11 cellular contexts compared by ENCODE assay signal in the genomic region with DNA sequence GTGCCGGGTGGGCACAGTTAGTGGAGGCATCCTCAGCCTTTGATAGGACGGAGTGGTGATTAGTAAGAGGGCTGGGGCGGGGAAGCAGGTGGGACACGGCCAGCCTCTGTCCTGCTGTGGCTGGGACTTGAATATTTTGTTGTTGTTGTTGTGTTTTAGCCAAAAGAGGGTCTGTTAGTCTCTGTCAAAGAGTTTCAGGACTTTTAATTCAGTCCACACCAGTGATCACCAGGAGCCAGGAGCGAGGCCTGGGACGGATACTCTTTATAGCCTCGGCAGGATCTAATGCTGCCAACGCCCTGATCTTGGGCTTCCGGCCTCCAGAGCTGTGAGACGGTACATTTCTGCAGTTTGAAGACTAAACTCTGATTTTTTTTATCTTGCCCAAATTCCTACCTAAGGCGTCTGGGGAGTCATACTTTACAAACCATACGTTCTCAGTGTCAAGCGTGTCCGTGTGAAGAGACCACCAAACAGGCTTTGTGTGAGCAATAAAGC. TPM values are rescaled to one million over a fixed set of nuclear protein-coding genes. Genes with fewer than 3 reads are reported as not detected.
DNase-seq lines count a peak whose midpoint lies in the region; ATAC-seq and TF ChIP-seq lines count a peak whose summit lies in the region.
"Had no signal": no experiment of that assay in that cellular context is flagged by ENCODE, and none has a peak within 500 bp of the region (broad histone marks: within the 10 kb centered on the region; RNA-seq: fewer than 3 reads in every experiment).

No MANE protein-coding gene starts in this region.

- H3K9me3 Mint-ChIP-seq in activated T-cell treated with anti-CD3 and anti-CD28 coated beads, Interleukin-2, amount 50 U/mL, for 24 hours = no peaks in the 10 kb centered on the region
- no peaks in the 10 kb centered on the region for H3K9me3 Mint-ChIP-seq in T-helper 2 cell treated with Interferon-gamma antibody and Interleukin-4, amounts not matched to agents 5 μg/mL and 100 μg/mL, for 36 hours
- H3K9me3 Mint-ChIP-seq in immature natural killer cell (no peaks in the 10 kb centered on the region), MCF 10A (ENCODE audit: unreplicated experiment) (no peaks in the 10 kb centered on the region)

- CTCF ChIA-PET in MCF 10A (lab: Yijun Ruan, JAX) = interaction anchor here (0.5 to 0.7 kb wide), 3 partner anchors 23 to 209 kb away, joined by 3 to 4 read pairs (median 3); no protein-coding TSS in a partner anchor

- H3K27ac Mint-ChIP-seq in activated T-cell treated with anti-CD3 and anti-CD28 coated beads, Interleukin-2, amount 50 U/mL, for 24 hours = peak overlapping the region; percentile 100
- peak overlapping the region; percentile 98 for H3K27ac Mint-ChIP-seq in T-helper 2 cell treated with Interferon-gamma antibody and Interleukin-4, amounts not matched to agents 5 μg/mL and 100 μg/mL, for 36 hours
- H3K27ac Mint-ChIP-seq in immature natural killer cell (peak overlapping the region in 5 of 6 donors; percentile 78 to 97 (median 91)), MCF 10A (ENCODE audit: low read depth, unreplicated experiment) (no peak overlapping the region)

- peaks cover 14% of the 10 kb centered on the region for H3K4me1 ChIP-seq in thymus (ENCODE audit: control insufficient read depth, insufficient read depth, low read length)

- H3K27me3 ChIP-seq in thymus (ENCODE audit: control insufficient read depth, insufficient read depth) = no peaks in the 10 kb centered on the region

- no peaks in the 10 kb centered on the region for H3K27me3 Mint-ChIP-seq in activated T-cell treated with anti-CD3 and anti-CD28 coated beads, Interleukin-2, amount 50 U/mL, for 24 hours
- no peaks in the 10 kb centered on the region for H3K27me3 Mint-ChIP-seq in T-helper 2 cell treated with Interferon-gamma antibody and Interleukin-4, amounts not matched to agents 5 μg/mL and 100 μg/mL, for 36 hours (ENCODE audit: low read depth)
- H3K27me3 Mint-ChIP-seq in immature natural killer cell (ENCODE audit: low read depth in 3 of 3) = peaks cover 5 to 18% (median 10%) of the 10 kb centered on the region in 3 donors
- no peaks in the 10 kb centered on the region for H3K27me3 Mint-ChIP-seq in MCF 10A (ENCODE audit: insufficient read depth, unreplicated experiment)

- no peak for TF ChIP-seq CTCF in MCF 10A (IDR thresholded peaks at IDR 0.05; ENCODE audit: unreplicated experiment)

- 92% methylated on average over 14 of the region's 14 CpGs for WGBS in thymus

- no peaks in the 10 kb centered on the region for H3K9me3 ChIP-seq in thymus (ENCODE audit: control insufficient read depth)

- peaks cover 82% of the 10 kb centered on the region for H3K4me1 Mint-ChIP-seq in activated T-cell treated with anti-CD3 and anti-CD28 coated beads, Interleukin-2, amount 50 U/mL, for 24 hours (ENCODE audit: low read depth)
- peaks cover 69% of the 10 kb centered on the region for H3K4me1 Mint-ChIP-seq in T-helper 2 cell treated with Interferon-gamma antibody and Interleukin-4, amounts not matched to agents 5 μg/mL and 100 μg/mL, for 36 hours (ENCODE audit: low read depth)
- H3K4me1 Mint-ChIP-seq in immature natural killer cell (peaks cover 41 to 46% of the 10 kb centered on the region in 2 donors), MCF 10A (ENCODE audit: insufficient read depth, unreplicated experiment) (peaks cover 19% of the 10 kb centered on the region)

- BruUV-seq in MCF 10A (replicated peaks; lab: Mats Ljungman, UMichigan) = no TSS peak

- no peaks in the 10 kb centered on the region for H3K36me3 ChIP-seq in thymus (ENCODE audit: control insufficient read depth, insufficient read depth)

- POLR2A ChIA-PET in MCF 10A (lab: Yijun Ruan, JAX) = interaction anchor here (0.7 to 4.2 kb wide), 3 partner anchors 21 to 1424 kb away, joined by 3 to 21 read pairs (median 3); no protein-coding TSS in a partner anchor

- H3K27ac ChIP-seq in thymus (ENCODE audit: low read depth) = peak overlapping the region; percentile 46

- no peak for DNase-seq in activated T-cell treated with anti-CD3 and anti-CD28 coated beads, Interleukin-2, amount 50 U/mL, for 24 hours
- no peak for DNase-seq in activated T-cell treated with anti-CD3 and anti-CD28 coated beads for 4 hours
- no peak for DNase-seq in T-helper 2 cell treated with Interferon-gamma antibody and Interleukin-4, amounts not matched to agents 5 μg/mL and 100 μg/mL, for 36 hours (ENCODE audit: low spot score)
- no peak for DNase-seq in immature natural killer cell
- no peak for DNase-seq in MCF 10A (ENCODE audit: unreplicated experiment)
- DNase-seq in NCI-H146 treated with DMSO at 0.1 percent for 48 hours (lab: John Stamatoyannopoulos, UW; ENCODE audit: unreplicated experiment) = no peak
- DNase-seq: Kasumi-1; NCI-H226; stimulated activated CD4-positive, alpha-beta T cell treated with anti-CD3 and anti-CD28 coated beads, Interleukin-12 subunit alpha, Interleukin-12 subunit beta, amount 100 ng/mL, for 4 hours had no signal

- no peak overlapping the region for H3K4me3 ChIP-seq in thymus (ENCODE audit: low read length)

- peak overlapping the region; percentile 86 for H3K4me3 Mint-ChIP-seq in activated T-cell treated with anti-CD3 and anti-CD28 coated beads, Interleukin-2, amount 50 U/mL, for 24 hours
- H3K4me3 Mint-ChIP-seq in T-helper 2 cell treated with Interferon-gamma antibody and Interleukin-4, amounts not matched to agents 5 μg/mL and 100 μg/mL, for 36 hours = peak overlapping the region; percentile 94
- H3K4me3 Mint-ChIP-seq in immature natural killer cell (peak overlapping the region in 2 of 5 donors; percentile 33 to 91), MCF 10A (ENCODE audit: unreplicated experiment) (no peak overlapping the region)

- no peak for ATAC-seq in HG02973 (IDR thresholded peaks at IDR 0.05; ENCODE audit: unreplicated experiment)

- intact Hi-C loops in MCF 10A (cut with micrococcal nuclease) = no loop called here

- peaks cover 9% of the 10 kb centered on the region for H3K36me3 Mint-ChIP-seq in activated T-cell treated with anti-CD3 and anti-CD28 coated beads, Interleukin-2, amount 50 U/mL, for 24 hours (ENCODE audit: low read depth)
- peaks cover 2% of the 10 kb centered on the region for H3K36me3 Mint-ChIP-seq in T-helper 2 cell treated with Interferon-gamma antibody and Interleukin-4, amounts not matched to agents 5 μg/mL and 100 μg/mL, for 36 hours (ENCODE audit: low read depth)
- H3K36me3 Mint-ChIP-seq in immature natural killer cell (no peaks in the 10 kb centered on the region), MCF 10A (ENCODE audit: insufficient read depth, unreplicated experiment) (no peaks in the 10 kb centered on the region)

RNA-seq across cellular contexts. Expression of gene RNF213, which starts 2.9 kb away (rescaled TPM):
- polyA plus RNA-seq in immature natural killer cell (100 to 1,000 TPM in 1 of 3 donors, 10 to 100 TPM in 2; 12.7 to 117 (median 25.9) TPM), thymus (114 TPM)
- total RNA-seq in MCF 10A (2022) = 50.5 and 67.5 TPM in 2 replicates

RNA-seq across cellular contexts. Expression of gene SLC26A11, which starts 37.5 kb away (rescaled TPM):
- polyA plus RNA-seq in immature natural killer cell (1 to 10 TPM; 1.6 to 3.6 (median 3.3) TPM), thymus (17.4 TPM)
- 11.7 and 13.6 TPM in 2 replicates for total RNA-seq in MCF 10A (2022)

RNA-seq across cellular contexts. Expression of gene SGSH, which starts 37.6 kb away (rescaled TPM):
- polyA plus RNA-seq in immature natural killer cell = 10 to 100 TPM; 22.6 to 32.7 (median 26.8) TPM
- 38.9 TPM for polyA plus RNA-seq in thymus
- total RNA-seq in MCF 10A (2022) = 42.0 and 42.4 TPM in 2 replicates
